Comparison of ENCODE assay signal across 19 cellular contexts in genomic region chr12:83904175-83904574, GRCh38.
DNase-seq lines count a peak whose midpoint lies in the region; ATAC-seq and TF ChIP-seq lines count a peak whose summit lies in the region.
"Had no signal": no experiment of that assay in that cellular context is flagged by ENCODE, and none has a peak within 500 bp of the region (broad histone marks: within the 10 kb centered on the region; RNA-seq: fewer than 3 reads in every experiment).

No MANE protein-coding gene starts in this region.

- no peaks in the 10 kb centered on the region for H3K27me3 Mint-ChIP-seq in endodermal cell (ENCODE audit: insufficient read depth)
- H3K27me3 Mint-ChIP-seq: B cell, IgD-negative memory B cell had no signal

- H3K27ac Mint-ChIP-seq in endodermal cell, result no peak overlapping the region
- H3K27ac Mint-ChIP-seq: B cell; CD8-positive, alpha-beta T cell; IgD-negative memory B cell had no signal

- peaks cover 2% of the 10 kb centered on the region for H3K4me1 Mint-ChIP-seq in endodermal cell
- H3K4me1 Mint-ChIP-seq: B cell had no signal

- H3K4me3 Mint-ChIP-seq in endodermal cell, result no peak overlapping the region
- H3K4me3 Mint-ChIP-seq: B cell; CD8-positive, alpha-beta T cell; IgD-negative memory B cell had no signal

- no peaks in the 10 kb centered on the region for H3K36me3 ChIP-seq in endodermal cell (ENCODE audit: control insufficient read depth, insufficient read depth, low read length)
- H3K36me3 ChIP-seq: BLaER1 treated with 17β-estradiol and CSF1 and Interleukin-3, amounts not matched to agents 10 nM and 100 nM; HAP-1 had no signal

- intact Hi-C loops in sciatic nerve (cut with DNase I), result no loop called here

- H3K9ac ChIP-seq in endodermal cell (ENCODE audit: extremely low read depth, low read length, poor library complexity, severe bottlenecking), result no peak overlapping the region
- H3K9ac ChIP-seq: BLaER1 treated with 17β-estradiol and CSF1 and Interleukin-3, amounts not matched to agents 10 nM and 100 nM had no signal

- H3K36me3 Mint-ChIP-seq in endodermal cell (ENCODE audit: low read depth), result no peaks in the 10 kb centered on the region
- H3K36me3 Mint-ChIP-seq: CD8-positive, alpha-beta T cell; IgD-negative memory B cell had no signal

- no peaks in the 10 kb centered on the region for H3K9me3 ChIP-seq in endodermal cell (ENCODE audit: control insufficient read depth, low read length)
- H3K9me3 ChIP-seq: BLaER1 treated with 17β-estradiol and CSF1 and Interleukin-3, amounts not matched to agents 10 nM and 100 nM; HAP-1 had no signal

- H3K4me1 ChIP-seq in endodermal cell (ENCODE audit: control insufficient read depth, insufficient read depth, low read length), result no peaks in the 10 kb centered on the region
- H3K4me1 ChIP-seq: BLaER1 treated with 17β-estradiol and CSF1 and Interleukin-3, amounts not matched to agents 10 nM and 100 nM; HAP-1 had no signal

- H3K27me3 ChIP-seq in endodermal cell (ENCODE audit: control insufficient read depth, insufficient read depth, low read length, poor library complexity, severe bottlenecking), result no peaks in the 10 kb centered on the region
- H3K27me3 ChIP-seq: BLaER1 treated with 17β-estradiol and CSF1 and Interleukin-3, amounts not matched to agents 10 nM and 100 nM had no signal

- H3K9me3 Mint-ChIP-seq in endodermal cell, result no peaks in the 10 kb centered on the region

- no peak overlapping the region for H3K4me3 ChIP-seq in endodermal cell (ENCODE audit: low read length)
- H3K4me3 ChIP-seq: BLaER1 treated with 17β-estradiol and CSF1 and Interleukin-3, amounts not matched to agents 10 nM and 100 nM; GM12878; HAP-1 had no signal

- DNase-seq in D341Med (ENCODE audit: low spot score) (peak; percentile 9), HT1080 (ENCODE audit: low read depth) (peak; percentile 1), endodermal cell (peak; percentile 46), sciatic nerve (ENCODE audit: low spot score) (no peak), NCI-H1105 treated with DMSO at 0.1 percent for 48 hours (lab: John Stamatoyannopoulos, UW) (no peak)
- DNase-seq: Calu3; CD8-positive, alpha-beta T cell; DMS 273 treated with DMSO at 0.1 percent for 48 hours; DND-41; EL had no signal

- ATAC-seq in sciatic nerve (peak; percentile 26), SK-N-SH treated with all-trans-retinoic acid at 6 μM for 48 hours (no peak), HG03175 (IDR thresholded peaks at IDR 0.05; ENCODE audit: unreplicated experiment) (no peak), HG02973 (IDR thresholded peaks at IDR 0.05; ENCODE audit: unreplicated experiment) (no peak)
- ATAC-seq: CD8-positive, alpha-beta T cell; GM12878; HepG2 had no signal

- no peak for TF ChIP-seq CTCF in endodermal cell (conservative IDR thresholded peaks at IDR 0.05)

- H3K27ac ChIP-seq in endodermal cell (ENCODE audit: low read depth, low read length), result no peak overlapping the region
- H3K27ac ChIP-seq: BLaER1 treated with 17β-estradiol and CSF1 and Interleukin-3, amounts not matched to agents 10 nM and 100 nM had no signal

- WGBS in endodermal cell (ENCODE audit: insufficient coverage in 1 of 2, insufficient read length in 1 of 2), 2 experiments, result 70 to 78% methylated on average over 2 to 5 of the region's 6 CpGs

TF ChIP-seq in SK-N-SH treated with all-trans-retinoic acid at 6 μM for 48 hours, 23 proteins besides CTCF, POLR2A, EP300 and RAD21:
- TF ChIP-seq ZNF565 (CRISPR knock-in tag; conservative IDR thresholded peaks at IDR 0.05; ENCODE audit: low read depth) (no peak), SNAI2 (CRISPR knock-in tag; IDR thresholded peaks at IDR 0.05) (no peak), ISL1 (CRISPR knock-in tag; IDR thresholded peaks at IDR 0.05) (no peak), RARB (CRISPR knock-in tag; IDR thresholded peaks at IDR 0.05) (no peak), ZFP3 (CRISPR knock-in tag; IDR thresholded peaks at IDR 0.05) (no peak), ZNF8 (CRISPR knock-in tag; IDR thresholded peaks at IDR 0.05) (no peak), TCF4 (CRISPR knock-in tag; IDR thresholded peaks at IDR 0.05; ENCODE audit: borderline replicate concordance) (no peak), TSHZ2 (CRISPR knock-in tag; IDR thresholded peaks at IDR 0.05) (no peak), ESRRG (CRISPR knock-in tag; IDR thresholded peaks at IDR 0.05) (no peak), CSDC2 (CRISPR knock-in tag; IDR thresholded peaks at IDR 0.05) (no peak), TOX (CRISPR knock-in tag; IDR thresholded peaks at IDR 0.05; ENCODE audit: borderline replicate concordance) (no peak), PPARA (CRISPR knock-in tag; IDR thresholded peaks at IDR 0.05; ENCODE audit: borderline replicate concordance) (no peak)
- TF ChIP-seq, protein P1, sequence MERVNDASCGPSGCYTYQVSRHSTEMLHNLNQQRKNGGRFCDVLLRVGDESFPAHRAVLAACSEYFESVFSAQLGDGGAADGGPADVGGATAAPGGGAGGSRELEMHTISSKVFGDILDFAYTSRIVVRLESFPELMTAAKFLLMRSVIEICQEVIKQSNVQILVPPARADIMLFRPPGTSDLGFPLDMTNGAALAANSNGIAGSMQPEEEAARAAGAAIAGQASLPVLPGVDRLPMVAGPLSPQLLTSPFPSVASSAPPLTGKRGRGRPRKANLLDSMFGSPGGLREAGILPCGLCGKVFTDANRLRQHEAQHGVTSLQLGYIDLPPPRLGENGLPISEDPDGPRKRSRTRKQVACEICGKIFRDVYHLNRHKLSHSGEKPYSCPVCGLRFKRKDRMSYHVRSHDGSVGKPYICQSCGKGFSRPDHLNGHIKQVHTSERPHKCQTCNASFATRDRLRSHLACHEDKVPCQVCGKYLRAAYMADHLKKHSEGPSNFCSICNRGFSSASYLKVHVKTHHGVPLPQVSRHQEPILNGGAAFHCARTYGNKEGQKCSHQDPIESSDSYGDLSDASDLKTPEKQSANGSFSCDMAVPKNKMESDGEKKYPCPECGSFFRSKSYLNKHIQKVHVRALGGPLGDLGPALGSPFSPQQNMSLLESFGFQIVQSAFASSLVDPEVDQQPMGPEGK (CRISPR knock-in tag; IDR thresholded peaks at IDR 0.05; ENCODE audit: borderline replicate concordance), result no peak
- TF ChIP-seq, protein P2, sequence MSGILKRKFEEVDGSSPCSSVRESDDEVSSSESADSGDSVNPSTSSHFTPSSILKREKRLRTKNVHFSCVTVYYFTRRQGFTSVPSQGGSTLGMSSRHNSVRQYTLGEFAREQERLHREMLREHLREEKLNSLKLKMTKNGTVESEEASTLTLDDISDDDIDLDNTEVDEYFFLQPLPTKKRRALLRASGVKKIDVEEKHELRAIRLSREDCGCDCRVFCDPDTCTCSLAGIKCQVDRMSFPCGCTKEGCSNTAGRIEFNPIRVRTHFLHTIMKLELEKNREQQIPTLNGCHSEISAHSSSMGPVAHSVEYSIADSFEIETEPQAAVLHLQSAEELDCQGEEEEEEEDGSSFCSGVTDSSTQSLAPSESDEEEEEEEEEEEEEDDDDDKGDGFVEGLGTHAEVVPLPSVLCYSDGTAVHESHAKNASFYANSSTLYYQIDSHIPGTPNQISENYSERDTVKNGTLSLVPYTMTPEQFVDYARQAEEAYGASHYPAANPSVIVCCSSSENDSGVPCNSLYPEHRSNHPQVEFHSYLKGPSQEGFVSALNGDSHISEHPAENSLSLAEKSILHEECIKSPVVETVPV (CRISPR knock-in tag; IDR thresholded peaks at IDR 0.05), result no peak

Comparison
In these comparisons a context has a peak if more than half of its experiments do, and no peak if none do; other contexts are left out.
1. DNase-seq: peak in D341Med (single experiment), HT1080 (single experiment) and endodermal cell (single experiment); none in sciatic nerve (single experiment) and NCI-H1105 treated with DMSO at 0.1 percent for 48 hours (single experiment).